11 cellular contexts compared by ENCODE assay signal in the genomic region with DNA sequence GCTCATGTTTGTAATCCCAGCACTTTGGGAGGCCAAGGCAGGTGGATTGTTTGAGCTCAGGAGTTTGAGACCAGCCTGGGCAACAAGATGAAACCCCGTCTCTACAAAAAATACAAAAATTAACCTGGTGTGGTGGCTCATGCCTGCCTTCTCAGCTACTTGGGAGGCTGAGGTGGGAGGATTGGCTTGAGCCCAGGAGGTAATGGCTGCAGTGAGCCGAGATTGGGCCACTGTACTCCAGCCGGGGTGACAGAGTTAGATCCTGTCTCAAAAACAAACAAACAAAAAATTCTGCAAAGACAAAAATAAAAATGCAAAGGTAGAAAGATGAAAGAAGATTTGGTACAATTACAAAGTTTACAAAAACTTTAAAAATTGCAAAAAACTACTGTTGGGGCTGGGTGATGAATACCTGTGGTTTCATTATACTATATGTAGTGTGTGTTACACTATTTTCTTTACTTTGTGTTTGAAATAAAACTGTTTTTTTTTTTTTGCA. TPM values are rescaled to one million over a fixed set of nuclear protein-coding genes. Genes with fewer than 3 reads are reported as not detected.
A peak's percentile ranks its signal among the peaks of the same experiment; 100 is the strongest.
DNase-seq lines count a peak whose midpoint lies in the region; ATAC-seq and TF ChIP-seq lines count a peak whose summit lies in the region.
"Had no signal": no experiment of that assay in that cellular context is flagged by ENCODE, and none has a peak within 500 bp of the region (broad histone marks: within the 10 kb centered on the region; RNA-seq: fewer than 3 reads in every experiment).

No MANE protein-coding gene starts in this region.

- H3K4me3 ChIP-seq in HCT116 (replicated peaks in 1 of 2; ENCODE audit: low read depth in 1 of 2, low read length in 2 of 2), result peak overlapping the region in 1 of 2 experiments; percentile 46; a peak in 1 of 4 replicates
- no peak overlapping the region for H3K4me3 ChIP-seq in stomach
- H3K4me3 ChIP-seq in gastroesophageal sphincter, result no peak overlapping the region

- no peak for TF ChIP-seq RAD21 in HCT116 (IDR thresholded peaks at IDR 0.05; ENCODE audit: low read depth)

- no peak for DNase-seq in HCT116 (ENCODE audit: low read depth, low spot score)
- DNase-seq in RWPE1 (ENCODE audit: low spot score), result no peak
- peak; percentile 62 to 69 for DNase-seq in erythroblast (lab: John Stamatoyannopoulos, UW)
- DNase-seq in stomach, result no peak
- DNase-seq in NCI-H2227 treated with DMSO at 0.1 percent for 48 hours (lab: John Stamatoyannopoulos, UW), result no peak
- no peak for DNase-seq in stimulated activated effector memory CD8-positive, alpha-beta T cell treated with anti-CD3 and anti-CD28 coated beads, Interleukin-12 subunit alpha, Interleukin-12 subunit beta, amount 100 ng/mL, for 72 hours (ENCODE audit: low spot score in 2 of 2)
- DNase-seq: NCI-H1694 treated with DMSO at 0.1 percent for 48 hours, NCI-H446 treated with DMSO at 0.1 percent for 48 hours, SHP77 treated with DMSO at 0.1 percent for 48 hours had no signal

- RAD21 ChIA-PET in HCT116 (lab: Charles Lee; ENCODE audit: low non-redundant PET in 1 of 2, low total read pairs in 2 of 2, uncharacterized antibody in 2 of 2, unreplicated experiment in 2 of 2), result no interaction called here

- H3K4me1 ChIP-seq in HCT116 (ENCODE audit: control insufficient read depth in 1 of 2, insufficient read depth in 2 of 2, low read length in 2 of 2), result peaks cover 16 to 23% of the 10 kb centered on the region in 2 experiments
- H3K4me1 ChIP-seq in stomach, result peaks cover 0 to 18% (median 13%) of the 10 kb centered on the region in 4 donors
- no peaks in the 10 kb centered on the region for H3K4me1 ChIP-seq in gastroesophageal sphincter

- H3K27ac ChIP-seq in HCT116 (ENCODE audit: low read depth, low read length) (peak overlapping the region; percentile 45; the same call in 1 of the 2 replicates), RWPE1 (peak overlapping the region; percentile 83), stomach (peak overlapping the region in 4 of 5 donors; percentile 18 to 81 (median 76)), gastroesophageal sphincter (no peak overlapping the region)
- H3K27ac ChIP-seq: KMS-11 had no signal

- H3K9me3 ChIP-seq in HCT116 (ENCODE audit: control insufficient read depth in 1 of 2, insufficient read depth in 1 of 2, low read depth in 1 of 2, low read length in 2 of 2) (no peaks in the 10 kb centered on the region), stomach (no peaks in the 10 kb centered on the region), gastroesophageal sphincter (no peaks in the 10 kb centered on the region)

- TF ChIP-seq CTCF in HCT116 (IDR thresholded peaks at IDR 0.05 in 2 of 3, conservative IDR thresholded peaks at IDR 0.05 in 1 of 3; ENCODE audit: borderline replicate concordance in 1 of 3, insufficient read depth in 1 of 3, low read depth in 2 of 3, low read length in 2 of 3), result no peak
- TF ChIP-seq CTCF in RWPE1 (conservative IDR thresholded peaks at IDR 0.05; ENCODE audit: low read depth), result no peak
- no peak for TF ChIP-seq CTCF in stomach (IDR thresholded peaks at IDR 0.05)
- TF ChIP-seq CTCF in gastroesophageal sphincter (IDR thresholded peaks at IDR 0.05), result no peak

- POLR2A ChIA-PET in HCT116 (lab: Charles Lee) (no interaction called here), RWPE1 (lab: Yijun Ruan, JAX; ENCODE audit: low non-redundant PET) (no interaction called here)

- H3K4me2 ChIP-seq in HCT116 (ENCODE audit: low read length), result peak overlapping the region; percentile 86
- H3K4me2 ChIP-seq: KMS-11 had no signal

- no peaks in the 10 kb centered on the region for H3K36me3 Mint-ChIP-seq in stimulated activated effector memory CD8-positive, alpha-beta T cell treated with anti-CD3 and anti-CD28 coated beads, Interleukin-12 subunit alpha, Interleukin-12 subunit beta, amount 100 ng/mL, for 72 hours

- no peak for ATAC-seq in HCT116
- no peak for ATAC-seq in gastroesophageal sphincter
- ATAC-seq in stimulated activated effector memory CD8-positive, alpha-beta T cell treated with anti-CD3 and anti-CD28 coated beads, Interleukin-12 subunit alpha, Interleukin-12 subunit beta, amount 100 ng/mL, for 72 hours, result no peak

- H3K9me3 Mint-ChIP-seq in stimulated activated effector memory CD8-positive, alpha-beta T cell treated with anti-CD3 and anti-CD28 coated beads, Interleukin-12 subunit alpha, Interleukin-12 subunit beta, amount 100 ng/mL, for 72 hours, result no peaks in the 10 kb centered on the region

- no peak overlapping the region for H3K4me3 Mint-ChIP-seq in stimulated activated effector memory CD8-positive, alpha-beta T cell treated with anti-CD3 and anti-CD28 coated beads, Interleukin-12 subunit alpha, Interleukin-12 subunit beta, amount 100 ng/mL, for 72 hours

- H3K4me1 Mint-ChIP-seq in stimulated activated effector memory CD8-positive, alpha-beta T cell treated with anti-CD3 and anti-CD28 coated beads, Interleukin-12 subunit alpha, Interleukin-12 subunit beta, amount 100 ng/mL, for 72 hours, result peaks cover 1% of the 10 kb centered on the region

- CTCF ChIA-PET in HCT116 (lab: Charles Lee), result no interaction called here
- CTCF ChIA-PET in RWPE1 (lab: Yijun Ruan, JAX), result no interaction called here

- H3K36me3 ChIP-seq in HCT116 (ENCODE audit: control insufficient read depth in 1 of 2, insufficient read depth in 2 of 2, low read length in 2 of 2) (no peaks in the 10 kb centered on the region), stomach (no peaks in the 10 kb centered on the region), gastroesophageal sphincter (no peaks in the 10 kb centered on the region)

- TF ChIP-seq POLR2A in HCT116 (IDR thresholded peaks at IDR 0.05; ENCODE audit: borderline replicate concordance, extremely low read depth, insufficient read depth, insufficient read length) (no peak), erythroblast (IDR thresholded peaks at IDR 0.05; ENCODE audit: low read length) (no peak), stomach (IDR thresholded peaks at IDR 0.05) (no peak), gastroesophageal sphincter (IDR thresholded peaks at IDR 0.05) (no peak)

- WGBS in stomach, 5 donors, result 18 to 39% (median 33%) methylated on average over 3 of the region's 3 CpGs
- 94% methylated on average over 2 of the region's 3 CpGs; no CpG with 5 or more reads in 1 of the 2 donors for WGBS in gastroesophageal sphincter (ENCODE audit: low coverage in 1 of 2), 2 donors

- H3K27me3 ChIP-seq in HCT116 (ENCODE audit: insufficient read depth, low read length) (no peaks in the 10 kb centered on the region), stomach (peaks cover 0 to 10% (median 6%) of the 10 kb centered on the region in 3 donors), gastroesophageal sphincter (peaks cover 65% of the 10 kb centered on the region)

- no TSS peak for BruUV-seq in HCT116 (replicated peaks; lab: Mats Ljungman, UMichigan)

- H3K27ac Mint-ChIP-seq in stimulated activated effector memory CD8-positive, alpha-beta T cell treated with anti-CD3 and anti-CD28 coated beads, Interleukin-12 subunit alpha, Interleukin-12 subunit beta, amount 100 ng/mL, for 72 hours, result no peak overlapping the region

- H4K20me1 ChIP-seq in HCT116 (ENCODE audit: insufficient read depth), result no peaks in the 10 kb centered on the region

- H3K9ac ChIP-seq in HCT116 (ENCODE audit: low read length), result peak overlapping the region; percentile 41
- H3K9ac ChIP-seq: KMS-11 had no signal

- intact Hi-C loops in HCT116 (cut with micrococcal nuclease) (no loop called here), stomach (cut with DNase I; ENCODE audit: low total_unique reads) (no loop called here)

- no peaks in the 10 kb centered on the region for H3K79me2 ChIP-seq in HCT116 (ENCODE audit: insufficient read depth, low read length)

- TF ChIP-seq EP300 in stomach (IDR thresholded peaks at IDR 0.05), result no peak
- TF ChIP-seq EP300 in gastroesophageal sphincter (IDR thresholded peaks at IDR 0.05), result no peak

- H3K9me2 ChIP-seq in HCT116 (ENCODE audit: insufficient read depth), result no peaks in the 10 kb centered on the region

- H2AFZ ChIP-seq in HCT116 (ENCODE audit: low read depth, low read length, poor library complexity, severe bottlenecking), result peak overlapping the region; percentile 77

TF ChIP-seq in HCT116, 20 proteins besides CTCF, POLR2A, EP300 and RAD21:
- no peak for TF ChIP-seq ELF1 (IDR thresholded peaks at IDR 0.05; ENCODE audit: borderline replicate concordance, low read depth)

RNA-seq across cellular contexts. Expression of a gene that starts 5.5 kb away (rescaled TPM):
- 73.2 TPM for total RNA-seq in HCT116 (2021; ENCODE audit: unreplicated experiment)
- 74.6 and 136 TPM in 2 replicates for polyA plus RNA-seq in HCT116 (2012)
- total RNA-seq in stomach, result 100 to 1,000 TPM; 104 to 567 (median 188) TPM
- 10 to 100 TPM; 15.0 to 63.3 (median 62.2) TPM for polyA plus RNA-seq in stomach
- 10 to 100 TPM in 1 of 4 donors, 1 to 10 TPM in 1, under 1 TPM in 2; 0.13 to 12.0 (median 1.2) TPM for total RNA-seq in gastroesophageal sphincter

Comparison
In these comparisons a context has a peak if more than half of its experiments do, and no peak if none do; other contexts are left out.
1. DNase-seq: peak in erythroblast (2 of 2); none in HCT116 (single experiment), RWPE1 (single experiment), stomach (single experiment), NCI-H2227 treated with DMSO at 0.1 percent for 48 hours (single experiment) and stimulated activated effector memory CD8-positive, alpha-beta T cell treated with anti-CD3 and anti-CD28 coated beads, Interleukin-12 subunit alpha, Interleukin-12 subunit beta, amount 100 ng/mL, for 72 hours (0 of 2).
2. H3K27ac ChIP-seq: peak in HCT116 (single experiment), RWPE1 (single experiment) and stomach (4 of 5); none in gastroesophageal sphincter (0 of 4).